ENCODE assay signal across 22 cellular contexts in genomic region chr5:54707841-54708240, GRCh38.
DNase-seq lines count a peak whose midpoint lies in the region; ATAC-seq and TF ChIP-seq lines count a peak whose summit lies in the region.
"Had no signal": no experiment of that assay in that cellular context is flagged by ENCODE, and none has a peak within 500 bp of the region (broad histone marks: within the 10 kb centered on the region; RNA-seq: fewer than 3 reads in every experiment).

No MANE protein-coding gene starts in this region.

- H3K4me3 ChIP-seq in esophagus muscularis mucosa (no peak overlapping the region), mesenchymal stem cell (ENCODE audit: insufficient read depth in 1 of 2, low read depth in 1 of 2, low read length in 2 of 2) (no peak overlapping the region)
- H3K4me3 ChIP-seq: BLaER1 treated with 17β-estradiol and CSF1 and Interleukin-3, amounts not matched to agents 10 nM and 100 nM; HAP-1 had no signal

- peak overlapping the region; percentile 2 for H2BK120ac ChIP-seq in mesenchymal stem cell (ENCODE audit: low read depth, low read length)

- TF ChIP-seq POLR2A in esophagus muscularis mucosa (IDR thresholded peaks at IDR 0.05; ENCODE audit: low read depth) = no peak

- no peak overlapping the region for H3K4me2 ChIP-seq in mesenchymal stem cell (ENCODE audit: low read length, poor library complexity, severe bottlenecking)

- no peak overlapping the region for H3K23ac ChIP-seq in mesenchymal stem cell (ENCODE audit: low read length in 2 of 2)

- H2BK15ac ChIP-seq in mesenchymal stem cell (ENCODE audit: low read depth, poor library complexity, severe bottlenecking) = no peak overlapping the region

- intact Hi-C loops in activated CD4-positive, alpha-beta T cell treated with anti-CD3 and anti-CD28 coated beads, Interleukin-2, amount 10 ng/mL, durations not matched to agents 24 days and 14 days (cut with micrococcal nuclease) = no loop called here
- intact Hi-C loops in activated CD4-positive, alpha-beta T cell treated with anti-CD3 and anti-CD28 coated beads for 36 hours (cut with DNase I, micrococcal nuclease) = no loop called here
- intact Hi-C loops in esophagus muscularis mucosa (cut with DNase I) = no loop called here

- DNase-seq in activated CD4-positive, alpha-beta T cell treated with anti-CD3 and anti-CD28 coated beads, Interleukin-2, amount 10 ng/mL, durations not matched to agents 24 days and 14 days = peak; percentile 37
- DNase-seq in activated CD4-positive, alpha-beta T cell treated with anti-CD3 and anti-CD28 coated beads for 36 hours = no peak
- DNase-seq in esophagus muscularis mucosa (ENCODE audit: extremely low spot score) (peak; percentile 47), mesenchymal stem cell (no peak), NCI-H774 (lab: John Stamatoyannopoulos, UW) (no peak), NCI-H146 treated with DMSO at 0.1 percent for 48 hours (lab: John Stamatoyannopoulos, UW; ENCODE audit: unreplicated experiment) (no peak)
- DNase-seq in activated naive CD4-positive, alpha-beta T cell treated with anti-CD3 and anti-CD28 coated beads, Interleukin-2, amount 10 ng/mL, durations not matched to agents 7 days and 5 days = no peak
- DNase-seq: AML-193; BE2C; Calu3; CD4-positive, alpha-beta T cell; CD8-positive, alpha-beta memory T cell; COR-L47; DMS53; DMS79 treated with DMSO at 0.1 percent for 48 hours; GF-D8; GOT3 had no signal

- H2AK5ac ChIP-seq in mesenchymal stem cell (ENCODE audit: low read length, severe bottlenecking) = no peak overlapping the region

- H3K36me3 ChIP-seq in esophagus muscularis mucosa = no peaks in the 10 kb centered on the region
- H3K36me3 ChIP-seq in mesenchymal stem cell (ENCODE audit: control insufficient read depth in 1 of 2, insufficient read depth in 2 of 2, low read depth in 1 of 2, low read length in 2 of 2) = no peaks in the 10 kb centered on the region
- H3K36me3 ChIP-seq: BE2C; BLaER1 treated with 17β-estradiol and CSF1 and Interleukin-3, amounts not matched to agents 10 nM and 100 nM; HAP-1 had no signal

- no peak overlapping the region for H3K14ac ChIP-seq in mesenchymal stem cell (ENCODE audit: low read length in 2 of 2)

- peak overlapping the region in 1 of 2 experiments; percentile 78 for H3K18ac ChIP-seq in mesenchymal stem cell (ENCODE audit: low read depth in 1 of 2, low read length in 2 of 2)

- H4K8ac ChIP-seq in mesenchymal stem cell (ENCODE audit: low read length) = no peak overlapping the region

- H2BK5ac ChIP-seq in mesenchymal stem cell (ENCODE audit: low read depth, low read length, poor library complexity, severe bottlenecking) = no peak overlapping the region

- no peak for TF ChIP-seq CTCF in esophagus muscularis mucosa (IDR thresholded peaks at IDR 0.05)

- peaks cover 8% of the 10 kb centered on the region for H3K27me3 Mint-ChIP-seq in activated CD4-positive, alpha-beta T cell treated with anti-CD3 and anti-CD28 coated beads, Interleukin-2, amount 10 ng/mL, durations not matched to agents 24 days and 14 days
- no peaks in the 10 kb centered on the region for H3K27me3 Mint-ChIP-seq in activated CD4-positive, alpha-beta T cell treated with anti-CD3 and anti-CD28 coated beads for 36 hours
- H3K27me3 Mint-ChIP-seq in activated naive CD4-positive, alpha-beta T cell treated with anti-CD3 and anti-CD28 coated beads, Interleukin-2, amount 10 ng/mL, durations not matched to agents 7 days and 5 days = peaks cover 10% of the 10 kb centered on the region
- H3K27me3 Mint-ChIP-seq: CD4-positive, alpha-beta T cell; CD8-positive, alpha-beta memory T cell had no signal

- H3K4ac ChIP-seq in mesenchymal stem cell (ENCODE audit: low read depth in 1 of 2, low read length in 2 of 2) = no peak overlapping the region

- WGBS in esophagus muscularis mucosa = 89% methylated on average over 2 of the region's 2 CpGs
- WGBS in mesenchymal stem cell = 100% methylated on average over 2 of the region's 2 CpGs

- POLR2A ChIA-PET in activated CD4-positive, alpha-beta T cell treated with anti-CD3 and anti-CD28 coated beads for 36 hours (lab: Charles Lee) = no interaction called here

- peaks cover 10 to 16% (median 12%) of the 10 kb centered on the region in 4 donors for H3K4me1 ChIP-seq in esophagus muscularis mucosa
- H3K4me1 ChIP-seq in mesenchymal stem cell (ENCODE audit: control insufficient read depth, insufficient read depth, low read depth, low read length) = peaks cover 6% of the 10 kb centered on the region
- H3K4me1 ChIP-seq: BE2C, HAP-1 had no signal

- no peak overlapping the region for H3K4me3 Mint-ChIP-seq in activated CD4-positive, alpha-beta T cell treated with anti-CD3 and anti-CD28 coated beads, Interleukin-2, amount 10 ng/mL, durations not matched to agents 24 days and 14 days
- no peak overlapping the region for H3K4me3 Mint-ChIP-seq in activated CD4-positive, alpha-beta T cell treated with anti-CD3 and anti-CD28 coated beads for 36 hours
- H3K4me3 Mint-ChIP-seq in activated naive CD4-positive, alpha-beta T cell treated with anti-CD3 and anti-CD28 coated beads, Interleukin-2, amount 10 ng/mL, durations not matched to agents 7 days and 5 days = no peak overlapping the region
- H3K4me3 Mint-ChIP-seq: CD14-positive monocyte; CD4-positive, alpha-beta T cell; CD8-positive, alpha-beta memory T cell had no signal

- TF ChIP-seq EP300 in esophagus muscularis mucosa (IDR thresholded peaks at IDR 0.05) = no peak

- no peak overlapping the region for H3K9ac ChIP-seq in mesenchymal stem cell (ENCODE audit: low read length)
- H3K9ac ChIP-seq: BLaER1 treated with 17β-estradiol and CSF1 and Interleukin-3, amounts not matched to agents 10 nM and 100 nM had no signal

- H3K9me3 ChIP-seq in esophagus muscularis mucosa (no peaks in the 10 kb centered on the region), mesenchymal stem cell (ENCODE audit: control insufficient read depth, low read length) (no peaks in the 10 kb centered on the region)
- H3K9me3 ChIP-seq: BE2C, HAP-1 had no signal

- H3K27ac ChIP-seq in esophagus muscularis mucosa (replicated peaks in 1 of 4) (no peak overlapping the region), mesenchymal stem cell (ENCODE audit: low read length, poor library complexity, severe bottlenecking) (no peak overlapping the region)
- H3K27ac ChIP-seq: 22Rv1 had no signal

- H4K91ac ChIP-seq in mesenchymal stem cell (ENCODE audit: low read length) = no peak overlapping the region

- H3K36me3 Mint-ChIP-seq in activated CD4-positive, alpha-beta T cell treated with anti-CD3 and anti-CD28 coated beads, Interleukin-2, amount 10 ng/mL, durations not matched to agents 24 days and 14 days (ENCODE audit: low read depth) = no peaks in the 10 kb centered on the region
- no peaks in the 10 kb centered on the region for H3K36me3 Mint-ChIP-seq in activated CD4-positive, alpha-beta T cell treated with anti-CD3 and anti-CD28 coated beads for 36 hours (ENCODE audit: low read depth)
- H3K36me3 Mint-ChIP-seq in activated naive CD4-positive, alpha-beta T cell treated with anti-CD3 and anti-CD28 coated beads, Interleukin-2, amount 10 ng/mL, durations not matched to agents 7 days and 5 days = no peaks in the 10 kb centered on the region
- H3K36me3 Mint-ChIP-seq: CD14-positive monocyte had no signal

- H3K27me3 ChIP-seq in esophagus muscularis mucosa = no peaks in the 10 kb centered on the region
- H3K27me3 ChIP-seq in mesenchymal stem cell (ENCODE audit: control insufficient read depth in 1 of 2, insufficient read depth in 1 of 2, low read length in 2 of 2) = no peaks in the 10 kb centered on the region
- H3K27me3 ChIP-seq: BE2C; BLaER1 treated with 17β-estradiol and CSF1 and Interleukin-3, amounts not matched to agents 10 nM and 100 nM had no signal

- no peak overlapping the region for H2AFZ ChIP-seq in mesenchymal stem cell (ENCODE audit: low read depth, low read length)

- H3K79me1 ChIP-seq in mesenchymal stem cell (replicated peaks; ENCODE audit: low read length, poor library complexity, severe bottlenecking) = no peaks in the 10 kb centered on the region

- peaks cover 16% of the 10 kb centered on the region for H3K9me3 Mint-ChIP-seq in activated CD4-positive, alpha-beta T cell treated with anti-CD3 and anti-CD28 coated beads, Interleukin-2, amount 10 ng/mL, durations not matched to agents 24 days and 14 days
- H3K9me3 Mint-ChIP-seq in activated CD4-positive, alpha-beta T cell treated with anti-CD3 and anti-CD28 coated beads for 36 hours (ENCODE audit: low read depth) = no peaks in the 10 kb centered on the region
- no peaks in the 10 kb centered on the region for H3K9me3 Mint-ChIP-seq in activated naive CD4-positive, alpha-beta T cell treated with anti-CD3 and anti-CD28 coated beads, Interleukin-2, amount 10 ng/mL, durations not matched to agents 7 days and 5 days
- H3K9me3 Mint-ChIP-seq: CD4-positive, alpha-beta T cell; CD8-positive, alpha-beta memory T cell had no signal

- no peak overlapping the region for H3K27ac Mint-ChIP-seq in activated CD4-positive, alpha-beta T cell treated with anti-CD3 and anti-CD28 coated beads, Interleukin-2, amount 10 ng/mL, durations not matched to agents 24 days and 14 days
- H3K27ac Mint-ChIP-seq in activated CD4-positive, alpha-beta T cell treated with anti-CD3 and anti-CD28 coated beads for 36 hours = no peak overlapping the region
- H3K27ac Mint-ChIP-seq in activated naive CD4-positive, alpha-beta T cell treated with anti-CD3 and anti-CD28 coated beads, Interleukin-2, amount 10 ng/mL, durations not matched to agents 7 days and 5 days = no peak overlapping the region
- H3K27ac Mint-ChIP-seq: CD14-positive monocyte; CD4-positive, alpha-beta T cell; CD8-positive, alpha-beta memory T cell had no signal

- no peak for ATAC-seq in activated CD4-positive, alpha-beta T cell treated with anti-CD3 and anti-CD28 coated beads for 36 hours
- no peak for ATAC-seq in GM21717 (IDR thresholded peaks at IDR 0.05; ENCODE audit: unreplicated experiment)

- H2BK12ac ChIP-seq in mesenchymal stem cell (ENCODE audit: low read length in 2 of 2) = peak overlapping the region in 1 of 2 experiments; percentile 54

- H3K4me1 Mint-ChIP-seq in activated CD4-positive, alpha-beta T cell treated with anti-CD3 and anti-CD28 coated beads, Interleukin-2, amount 10 ng/mL, durations not matched to agents 24 days and 14 days = peaks cover 10% of the 10 kb centered on the region
- H3K4me1 Mint-ChIP-seq in activated CD4-positive, alpha-beta T cell treated with anti-CD3 and anti-CD28 coated beads for 36 hours = no peaks in the 10 kb centered on the region
- no peaks in the 10 kb centered on the region for H3K4me1 Mint-ChIP-seq in activated naive CD4-positive, alpha-beta T cell treated with anti-CD3 and anti-CD28 coated beads, Interleukin-2, amount 10 ng/mL, durations not matched to agents 7 days and 5 days

- CTCF ChIA-PET in activated CD4-positive, alpha-beta T cell treated with anti-CD3 and anti-CD28 coated beads for 36 hours (lab: Charles Lee) = interaction anchor here (0.8 kb wide), 1 partner anchor 438 kb away, joined by 3 read pairs; no protein-coding TSS in a partner anchor
- CTCF ChIA-PET in activated naive CD4-positive, alpha-beta T cell treated with anti-CD3 and anti-CD28 coated beads, Interleukin-2, amount 10 ng/mL, durations not matched to agents 7 days and 5 days (lab: Charles Lee) = no interaction called here

Comparison
In these comparisons a context has a peak if more than half of its experiments do, and no peak if none do; other contexts are left out.
1. DNase-seq: peak in activated CD4-positive, alpha-beta T cell treated with anti-CD3 and anti-CD28 coated beads, Interleukin-2, amount 10 ng/mL, durations not matched to agents 24 days and 14 days (single experiment) and esophagus muscularis mucosa (single experiment); none in activated CD4-positive, alpha-beta T cell treated with anti-CD3 and anti-CD28 coated beads for 36 hours (single experiment), mesenchymal stem cell (single experiment), activated naive CD4-positive, alpha-beta T cell treated with anti-CD3 and anti-CD28 coated beads, Interleukin-2, amount 10 ng/mL, durations not matched to agents 7 days and 5 days (single experiment), NCI-H774 (single experiment) and NCI-H146 treated with DMSO at 0.1 percent for 48 hours (single experiment).